In genomic region chr12:14884458-14884878, GRCh38 we compare ENCODE assay signal across 8 cellular contexts. TPM values are rescaled to one million over a fixed set of nuclear protein-coding genes. Genes with fewer than 3 reads are reported as not detected.
DNase-seq lines count a peak whose midpoint lies in the region; ATAC-seq and TF ChIP-seq lines count a peak whose summit lies in the region.

No MANE protein-coding gene starts in this region.

- no peaks in the 10 kb centered on the region for H3K9me2 ChIP-seq in PC-9 (ENCODE audit: insufficient read depth)

- ATAC-seq in GM19328 (IDR thresholded peaks at IDR 0.05; ENCODE audit: unreplicated experiment) (peak; percentile 96), HG03469 (IDR thresholded peaks at IDR 0.05; ENCODE audit: unreplicated experiment) (peak; percentile 94)

- H3K4me2 ChIP-seq in PC-9: peak overlapping the region; percentile 79

- H4K20me1 ChIP-seq in PC-9 (ENCODE audit: insufficient read depth): no peaks in the 10 kb centered on the region

- H3K4me3 ChIP-seq in PC-9 (peak overlapping the region; percentile 52), retinal pigment epithelial cell (ENCODE audit: low read length) (no peak overlapping the region), vagina (peak overlapping the region; percentile 39)

- no peak for TF ChIP-seq CTCF in PC-9 (conservative IDR thresholded peaks at IDR 0.05)
- TF ChIP-seq CTCF in retinal pigment epithelial cell (conservative IDR thresholded peaks at IDR 0.05; ENCODE audit: low read depth, low read length): no peak
- TF ChIP-seq CTCF in vagina (IDR thresholded peaks at IDR 0.05): no peak

- peak overlapping the region; percentile 59 for H3K27ac ChIP-seq in PC-9
- peak overlapping the region; percentile 85 for H3K27ac ChIP-seq in vagina

- DNase-seq in C1 segment of cervical spinal cord (lab: John Stamatoyannopoulos, UW) (peak in 11 of 14 donors; percentile 6 to 81 (median 46)), PC-9 (peak; percentile 57 to 69), glomerular endothelial cell (ENCODE audit: extremely low read depth, low read depth, low spot score) (peak; percentile 61), retinal pigment epithelial cell (ENCODE audit: low read depth) (peak; percentile 76), vagina (ENCODE audit: extremely low spot score in 2 of 2) (no peak)
- peak; percentile 53 for DNase-seq in activated T-helper 9 cell treated with anti-CD3 and anti-CD28 coated beads, Interleukin-2, amount 50 U/mL, for 16 hours (ENCODE audit: low read depth)

- peaks cover 48% of the 10 kb centered on the region for H3K4me1 ChIP-seq in PC-9 (replicated peaks; ENCODE audit: insufficient read depth)
- H3K4me1 ChIP-seq in vagina: peaks cover 13% of the 10 kb centered on the region

- POLR2A ChIA-PET in PC-9 (lab: Charles Lee; ENCODE audit: unreplicated experiment): interaction anchor here (0.6 to 0.7 kb wide), 3 partner anchors 18 to 48 kb away, joined by 5 to 9 read pairs (median 5); no protein-coding TSS in a partner anchor

- H3K79me2 ChIP-seq in PC-9 (ENCODE audit: low read depth): 0 out of 2 replicates have a peak, but pooled peaks cover 8% of the 10 kb centered on the region

- no peaks in the 10 kb centered on the region for H3K27me3 ChIP-seq in PC-9 (ENCODE audit: insufficient read depth, low read depth)
- no peaks in the 10 kb centered on the region for H3K27me3 ChIP-seq in vagina

- TF ChIP-seq POLR2A in vagina (IDR thresholded peaks at IDR 0.05): no peak

- intact Hi-C loops in PC-9 (cut with micrococcal nuclease; ENCODE audit: unreplicated experiment) (no loop called here), vagina (cut with DNase I) (loop anchor here (10.0 kb wide), 1 partner anchor 110 kb away; a partner anchor contains a TSS)

- H3F3A ChIP-seq in PC-9 (ENCODE audit: insufficient read depth, low read depth): peaks cover 37% of the 10 kb centered on the region; the same call in 1 of the 2 replicates

- no TSS peak for BruUV-seq in PC-9 (replicated peaks; lab: Mats Ljungman, UMichigan)

- CTCF ChIA-PET in PC-9 (lab: Charles Lee): interaction anchor here (1.0 kb wide), 1 partner anchor 74 kb away, joined by 3 read pairs; no protein-coding TSS in a partner anchor

- 0 out of 2 replicates have a peak overlapping the region, but pooled peaks have one; percentile 54 for H2AFZ ChIP-seq in PC-9

- H3K9me3 ChIP-seq in PC-9 (ENCODE audit: insufficient read depth, low read depth): no peaks in the 10 kb centered on the region; the same call in 1 of the 2 replicates
- no peaks in the 10 kb centered on the region for H3K9me3 ChIP-seq in vagina

- 0 out of 2 replicates have a peak, but pooled peaks cover 3% of the 10 kb centered on the region for H3K36me3 ChIP-seq in PC-9 (ENCODE audit: low read depth)
- peaks cover 0 to 5% of the 10 kb centered on the region in 2 donors for H3K36me3 ChIP-seq in vagina

RNA-seq across cellular contexts. Expression of gene MGP, which starts 1.2 kb away (rescaled TPM):
- 79.8 and 89.3 TPM in 2 replicates for total RNA-seq in PC-9 (2021)
- total RNA-seq in glomerular endothelial cell: 2.6 and 9.1 TPM in 2 replicates
- 1,065 TPM for total RNA-seq in vagina

RNA-seq across cellular contexts. Expression of gene ART4, which starts 41.1 kb away (rescaled TPM):
- total RNA-seq in PC-9 (2021): not detected in 2 replicates
- total RNA-seq in glomerular endothelial cell: 0.29 and 1.8 TPM in 2 replicates
- 0.98 TPM for total RNA-seq in vagina

RNA-seq across cellular contexts. Expression of gene ERP27, which starts 53.9 kb away (rescaled TPM):
- total RNA-seq in PC-9 (2021): 14.9 and 33.4 TPM in 2 replicates
- not detected in 2 replicates for total RNA-seq in glomerular endothelial cell
- 2.2 TPM for total RNA-seq in vagina

Comparison
In these comparisons a context has a peak if more than half of its experiments do, and no peak if none do; other contexts are left out.
1. DNase-seq: peak in C1 segment of cervical spinal cord (11 of 14), PC-9 (2 of 2), activated T-helper 9 cell treated with anti-CD3 and anti-CD28 coated beads, Interleukin-2, amount 50 U/mL, for 16 hours (single experiment), glomerular endothelial cell (single experiment) and retinal pigment epithelial cell (single experiment); none in vagina (0 of 2).
2. RNA of gene MGP, which starts 1.2 kb away (total RNA-seq): 1,065 TPM in vagina (single experiment); 79.8 to 89.3 TPM in PC-9 and 2.6 to 9.1 TPM in glomerular endothelial cell; every median in the first group is over 10 times any median in the second.